18 cellular contexts compared by ENCODE assay signal in genomic region chr13:29887030-29887557, GRCh38.
"Had no signal": no experiment of that assay in that cellular context is flagged by ENCODE, and none has a peak within 500 bp of the region (broad histone marks: within the 10 kb centered on the region; RNA-seq: fewer than 3 reads in every experiment).

No MANE protein-coding gene starts in this region.

- H3K27ac ChIP-seq: adrenal gland, colonic mucosa, hepatocyte, left lung, prostate gland, thyroid gland had no signal

- FAIRE-seq: endometrium, kidney, TTC549 had no signal

- H3K36me3 Mint-ChIP-seq: activated CD4-positive, alpha-beta memory T cell treated with anti-CD3 and anti-CD28 coated beads for 36 hours; naive thymus-derived CD4-positive, alpha-beta T cell; WTC11 had no signal

- H3K27me3 Mint-ChIP-seq: activated CD4-positive, alpha-beta memory T cell treated with anti-CD3 and anti-CD28 coated beads for 36 hours; naive thymus-derived CD4-positive, alpha-beta T cell had no signal

- H3K36me3 ChIP-seq: adrenal gland, colonic mucosa, left lung, prostate gland, thyroid gland had no signal

- H2AFZ ChIP-seq: hepatocyte had no signal

- H3K4me2 ChIP-seq: hepatocyte, smooth muscle cell had no signal

- H3K4me3 ChIP-seq: adrenal gland, colonic mucosa, hepatocyte, left lung, mucosa of descending colon, prostate gland, smooth muscle cell, thyroid gland had no signal

- H3K4me3 Mint-ChIP-seq: activated CD4-positive, alpha-beta memory T cell treated with anti-CD3 and anti-CD28 coated beads for 36 hours; naive thymus-derived CD4-positive, alpha-beta T cell; WTC11 had no signal

- DNase-seq: adrenal gland, caudate nucleus, colonic mucosa, kidney, left lung, mucosa of descending colon, right cardiac atrium, SIG-M5, thyroid gland had no signal

- H3K4me1 ChIP-seq: adrenal gland, colonic mucosa, left lung, prostate gland had no signal

- H3K27me3 ChIP-seq: adrenal gland, colonic mucosa, hepatocyte, left lung, thyroid gland had no signal

- H3K27ac Mint-ChIP-seq: activated CD4-positive, alpha-beta memory T cell treated with anti-CD3 and anti-CD28 coated beads for 36 hours; naive thymus-derived CD4-positive, alpha-beta T cell had no signal

- H3K9me3 Mint-ChIP-seq: activated CD4-positive, alpha-beta memory T cell treated with anti-CD3 and anti-CD28 coated beads for 36 hours; naive thymus-derived CD4-positive, alpha-beta T cell; WTC11 had no signal

- H3K79me2 ChIP-seq: hepatocyte had no signal

- ATAC-seq: esophagus mucosa; left lung; mucosa of descending colon; naive thymus-derived CD4-positive, alpha-beta T cell; right cardiac atrium had no signal

- H3K9me3 ChIP-seq: adrenal gland, colonic mucosa, left lung, mucosa of descending colon, prostate gland, thyroid gland had no signal
